Comparison of ENCODE assay signal across 8 cellular contexts in genomic region chr7:139230078-139230477, GRCh38. TPM values are rescaled to one million over a fixed set of nuclear protein-coding genes. Genes with fewer than 3 reads are reported as not detected.
DNase-seq lines count a peak whose midpoint lies in the region; ATAC-seq, FAIRE-seq and TF ChIP-seq lines count a peak whose summit lies in the region.

No MANE protein-coding gene starts in this region.

- peaks cover 41% of the 10 kb centered on the region for H3K4me1 Mint-ChIP-seq in brain

- TF ChIP-seq POLR2A in A549 (IDR thresholded peaks at IDR 0.05; ENCODE audit: low read length) (no peak), GM12892 (IDR thresholded peaks at IDR 0.05; ENCODE audit: low read depth, low read length) (no peak)

- no peaks in the 10 kb centered on the region for H3K36me3 Mint-ChIP-seq in brain

- peaks cover 0 to 4% (median 2%) of the 10 kb centered on the region in 5 experiments for H3K9me3 Mint-ChIP-seq in brain

- FAIRE-seq in A549 (lab: Jason Lieb, UNC) (peak; percentile 13), GM12892 (lab: Jason Lieb, UNC) (no peak)

- CTCF ChIA-PET in A549 (lab: Yijun Ruan, JAX) = interaction anchor here (0.6 to 1.1 kb wide), 2 partner anchors 96 to 110 kb away, joined by 3 read pairs; a partner anchor contains a TSS

- 56% methylated on average over 8 of the region's 8 CpGs for WGBS in A549 (ENCODE audit: missing lambda C conversion rate)

- H3K4me3 ChIP-seq in A549 = peak overlapping the region; percentile 78; the same call in 2 of the 3 replicates
- H3K4me3 ChIP-seq in HUES6 (ENCODE audit: low read depth, low read length) = peak overlapping the region; percentile 98
- peak overlapping the region; percentile 89 to 94 for H3K4me3 ChIP-seq in muscle layer of colon (ENCODE audit: low read depth in 1 of 2, low read length in 2 of 2)

- DNase-seq in A549 (ENCODE audit: low read depth in 1 of 2, low spot score in 1 of 2) = no peak
- no peak for DNase-seq in GM12892 (ENCODE audit: insufficient read length)
- no peak for DNase-seq in DMS 273 (lab: John Stamatoyannopoulos, UW; ENCODE audit: unreplicated experiment)
- no peak for DNase-seq in stimulated activated naive CD4-positive, alpha-beta T cell (lab: John Stamatoyannopoulos, UW)
- DNase-seq in GDM1 (lab: John Stamatoyannopoulos, UW) = no peak

- POLR2A ChIA-PET in A549 (lab: Yijun Ruan, JAX) = no interaction called here

- TF ChIP-seq CTCF in A549 (IDR thresholded peaks at IDR 0.05) = no peak
- no peak for TF ChIP-seq CTCF in brain (conservative IDR thresholded peaks at IDR 0.05)

- H3K27ac ChIP-seq in A549 (peak overlapping the region; percentile 58 to 96; a peak in 4 of 6 replicates), HUES6 (ENCODE audit: low read depth, low read length) (no peak overlapping the region), muscle layer of colon (ENCODE audit: low read depth, low read length) (no peak overlapping the region)

- H3K9me3 ChIP-seq in A549 (no peaks in the 10 kb centered on the region), HUES6 (ENCODE audit: control insufficient read depth, insufficient read depth, low read depth, low read length) (peaks cover 4% of the 10 kb centered on the region), muscle layer of colon (ENCODE audit: low read length) (no peaks in the 10 kb centered on the region)

- peaks cover 13% of the 10 kb centered on the region for H3K27me3 Mint-ChIP-seq in brain

- peak overlapping the region; percentile 94 for H3K4me2 ChIP-seq in A549

- H3K4me1 ChIP-seq in A549 = peaks cover 32% of the 10 kb centered on the region
- peaks cover 9% of the 10 kb centered on the region for H3K4me1 ChIP-seq in HUES6 (ENCODE audit: control insufficient read depth, insufficient read depth, low read length)
- H3K4me1 ChIP-seq in muscle layer of colon (ENCODE audit: insufficient read depth, low read length) = peaks cover 14% of the 10 kb centered on the region

- peak overlapping the region in 3 of 5 experiments; percentile 4 to 99 (median 50) for H3K27ac Mint-ChIP-seq in brain

- H3K27me3 ChIP-seq in HUES6 (ENCODE audit: control insufficient read depth, insufficient read depth, low read length) = no peaks in the 10 kb centered on the region
- no peaks in the 10 kb centered on the region for H3K27me3 ChIP-seq in muscle layer of colon (ENCODE audit: control insufficient read depth in 1 of 2, insufficient read depth in 2 of 2, low read length in 2 of 2)

- ATAC-seq in A549 = no peak

- H3K36me3 ChIP-seq in HUES6 (ENCODE audit: control insufficient read depth, insufficient read depth, low read length) (no peaks in the 10 kb centered on the region), muscle layer of colon (ENCODE audit: insufficient read depth, low read length) (no peaks in the 10 kb centered on the region)

- TF ChIP-seq EP300 in A549 (IDR thresholded peaks at IDR 0.05) = no peak

- H3K9ac ChIP-seq in HUES6 (ENCODE audit: low read length) (no peak overlapping the region), muscle layer of colon (ENCODE audit: low read length) (no peak overlapping the region)

- peak overlapping the region; percentile 94 to 100 (median 96) for H3K4me3 Mint-ChIP-seq in brain

- TF ChIP-seq RAD21 in A549 (conservative IDR thresholded peaks at IDR 0.05 in 1 of 2, IDR thresholded peaks at IDR 0.05 in 1 of 2) = no peak

TF ChIP-seq in A549, 52 proteins besides CTCF, POLR2A, EP300 and RAD21:
- TF ChIP-seq HEYL (CRISPR knock-in tag; IDR thresholded peaks at IDR 0.05) = no peak
- no peak for TF ChIP-seq REST (IDR thresholded peaks at IDR 0.05)
- no peak for TF ChIP-seq ZSCAN20 (CRISPR knock-in tag; IDR thresholded peaks at IDR 0.05)
- no peak for TF ChIP-seq GATA3 (IDR thresholded peaks at IDR 0.05; ENCODE audit: borderline replicate concordance)
- no peak for TF ChIP-seq BCL3 (IDR thresholded peaks at IDR 0.05)
- TF ChIP-seq CBX2 (IDR thresholded peaks at IDR 0.05; ENCODE audit: borderline replicate concordance, low read depth) = no peak
- TF ChIP-seq RCOR1 (IDR thresholded peaks at IDR 0.05; ENCODE audit: low read depth, low read length) = no peak
- TF ChIP-seq JUNB (IDR thresholded peaks at IDR 0.05) = no peak
- TF ChIP-seq NR3C1 (IDR thresholded peaks at IDR 0.05) = no peak
- no peak for TF ChIP-seq NPAS2 (CRISPR knock-in tag; IDR thresholded peaks at IDR 0.05; ENCODE audit: borderline replicate concordance)
- no peak for TF ChIP-seq HDAC2 (IDR thresholded peaks at IDR 0.05)
- no peak for TF ChIP-seq TP53 (CRISPR knock-in tag; IDR thresholded peaks at IDR 0.05)
- TF ChIP-seq POLR2AphosphoS2 (conservative IDR thresholded peaks at IDR 0.05; ENCODE audit: low read length) = no peak
- TF ChIP-seq SREBF2 (IDR thresholded peaks at IDR 0.05) = no peak
- no peak for TF ChIP-seq MAX (IDR thresholded peaks at IDR 0.05)
TF ChIP-seq in A549: peak in this region for 0.

RNA-seq across cellular contexts. Expression of gene UBN2, which starts 1.0 kb away (rescaled TPM):
- 5.6 and 5.7 TPM in 2 replicates for polyA plus RNA-seq in A549 (2011; rRNA removed)
- polyA plus RNA-seq in A549 (2012; cell fraction: cytosol; rRNA removed) = 0.73 and 0.87 TPM in 2 replicates
- 1.2 and 1.8 TPM in 2 replicates for polyA plus RNA-seq in A549 (2012; cell fraction: nucleus; rRNA removed)
- 1.8 to 2.2 TPM (median 2.1 TPM) in 3 replicates for polyA plus RNA-seq in A549 (2017; fragmentation: RNase III; extraction: RNeasy Plus Mini Kit Qiagen cat#74134 plus additional on column Dnase treatment)
- polyA minus RNA-seq in A549 (2011; rRNA and poly(A)+ RNA removed) = 6.9 and 7.0 TPM in 2 replicates
- 2.8 TPM for polyA plus RNA-seq in brain (ENCODE audit: insufficient read depth, low read depth, low replicate concordance)
- polyA plus RNA-seq in GM12892 (2012; ENCODE audit: missing spikeins) = 4.3 TPM

Comparison
In these comparisons a context has a peak if more than half of its experiments do, and no peak if none do; other contexts are left out.
1. H3K27ac ChIP-seq: peak in A549 (2 of 2); none in HUES6 (single experiment) and muscle layer of colon (single experiment).
2. Peak in every context shown above with its lines, with median percentiles within 50 percentile points of each other: H3K4me3 ChIP-seq.